ENCODE assay signal across 8 cellular contexts in genomic region chr15:57551717-57552677, GRCh38. TPM values are rescaled to one million over a fixed set of nuclear protein-coding genes. Genes with fewer than 3 reads are reported as not detected.
DNase-seq lines count a peak whose midpoint lies in the region; ATAC-seq and TF ChIP-seq lines count a peak whose summit lies in the region.

No MANE protein-coding gene starts in this region.

- peak overlapping the region in 3 of 5 experiments; percentile 39 to 93 (median 67) for H3K27ac Mint-ChIP-seq in brain

- H3K9ac ChIP-seq in subcutaneous abdominal adipose tissue (ENCODE audit: low read length in 5 of 5), result peak overlapping the region in 1 of 5 donors; percentile 14

- no peaks in the 10 kb centered on the region for H3K36me3 Mint-ChIP-seq in brain

- DNase-seq in HS-5 (ENCODE audit: low read depth) (peak; percentile 77), iris pigment epithelial cell (ENCODE audit: low read depth) (peak; percentile 81), SIG-M5 treated with dmso at 0.1 percent for 504 hours (lab: John Stamatoyannopoulos, UW; ENCODE audit: unreplicated experiment) (no peak), NOMO-1 treated with DMSO at 0.1 percent for 48 hours (lab: John Stamatoyannopoulos, UW; ENCODE audit: unreplicated experiment) (no peak), GDM1 (lab: John Stamatoyannopoulos, UW) (no peak)

- H3K27me3 ChIP-seq in subcutaneous abdominal adipose tissue (ENCODE audit: control insufficient read depth in 5 of 5, insufficient read depth in 4 of 5, low read length in 5 of 5), result no peaks in the 10 kb centered on the region

- H3K4me1 Mint-ChIP-seq in brain, result peaks cover 60% of the 10 kb centered on the region

- no peak overlapping the region for H3K4me3 Mint-ChIP-seq in brain

- H3K36me3 ChIP-seq in subcutaneous abdominal adipose tissue (ENCODE audit: control insufficient read depth in 5 of 5, insufficient read depth in 5 of 5, low read length in 5 of 5), result no peaks in the 10 kb centered on the region

- H3K9me3 Mint-ChIP-seq in brain, result no peaks in the 10 kb centered on the region

- H3K4me3 ChIP-seq in subcutaneous abdominal adipose tissue (ENCODE audit: low read depth in 1 of 5, low read length in 5 of 5), result no peak overlapping the region

- TF ChIP-seq CTCF in brain (conservative IDR thresholded peaks at IDR 0.05), result no peak

- no peak for ATAC-seq in HG03460 (IDR thresholded peaks at IDR 0.05; ENCODE audit: unreplicated experiment)

- peaks cover 0 to 48% (median 2%) of the 10 kb centered on the region in 5 donors for H3K4me1 ChIP-seq in subcutaneous abdominal adipose tissue (ENCODE audit: control insufficient read depth in 5 of 5, insufficient read depth in 5 of 5, low read length in 5 of 5)

- H3K9me3 ChIP-seq in subcutaneous abdominal adipose tissue (ENCODE audit: control insufficient read depth in 5 of 5, low read length in 5 of 5), result no peaks in the 10 kb centered on the region

- peaks cover 8% of the 10 kb centered on the region for H3K27me3 Mint-ChIP-seq in brain

- H3K27ac ChIP-seq in subcutaneous abdominal adipose tissue (ENCODE audit: low read depth, low read length), result peak overlapping the region; percentile 43

RNA-seq across cellular contexts. Expression of gene MYZAP, which starts 39.7 kb away (rescaled TPM):
- polyA plus RNA-seq in brain (ENCODE audit: insufficient read depth, low read depth, low replicate concordance), result 0.51 TPM

Comparison
In these comparisons a context has a peak if more than half of its experiments do, and no peak if none do; other contexts are left out.
1. DNase-seq: peak in HS-5 (single experiment) and iris pigment epithelial cell (single experiment); none in SIG-M5 treated with dmso at 0.1 percent for 504 hours (single experiment), NOMO-1 treated with DMSO at 0.1 percent for 48 hours (single experiment) and GDM1 (single experiment).